In genomic region chr19:38899447-38900219, GRCh38 we compare ENCODE assay signal across 8 cellular contexts.
DNase-seq lines count a peak whose midpoint lies in the region; ATAC-seq, FAIRE-seq and TF ChIP-seq lines count a peak whose summit lies in the region.

TSS of gene NFKBIB (plus strand) at chr19:38899969. CDS start at chr19:38900033, 64 bp downstream.
TSS of gene SIRT2 (minus strand) at chr19:38899618. CDS start at chr19:38899521, 97 bp downstream.

- DNase-seq in AG09319 (ENCODE audit: extremely low read depth, low read depth), result peak; percentile 97
- DNase-seq in NCI-H446 treated with DMSO at 0.1 percent for 48 hours (lab: John Stamatoyannopoulos, UW), result peak; percentile 100
- peak; percentile 100 for DNase-seq in cerebellar cortex (ENCODE audit: low spot score)
- peak; percentile 95 for DNase-seq in stimulated activated CD4-positive, alpha-beta T cell treated with anti-CD3 and anti-CD28 coated beads, Interleukin-12 subunit alpha, Interleukin-12 subunit beta, amount 100 ng/mL, for 4 hours

- ATAC-seq in GM19035 (IDR thresholded peaks at IDR 0.05; ENCODE audit: unreplicated experiment), result peak; percentile 91
- ATAC-seq in HG03354 (IDR thresholded peaks at IDR 0.05; ENCODE audit: poor library complexity, severe bottlenecking, unreplicated experiment), result peak; percentile 91
- peak; percentile 92 to 94 for ATAC-seq in activated CD4-positive, CD25-positive, alpha-beta regulatory T cell treated with anti-CD3 and anti-CD28 coated beads, Interleukin-2, amount 50 U/mL, for 24 hours

- TF ChIP-seq CTCF in AG09319 (IDR thresholded peaks at IDR 0.05; ENCODE audit: low read depth, low read length), result no peak; the same call in 1 of the 2 replicates

- FAIRE-seq in islet of Langerhans (lab: Jason Lieb, UNC), result peak; percentile 96

Comparison
In these comparisons a context has a peak if more than half of its experiments do, and no peak if none do; other contexts are left out.
1. Peak in every context shown above with its lines: DNase-seq and ATAC-seq.